8 cellular contexts compared by ENCODE assay signal in genomic region chr17:77728022-77728671, GRCh38.
A peak's percentile ranks its signal among the peaks of the same experiment; 100 is the strongest.
DNase-seq lines count a peak whose midpoint lies in the region; ATAC-seq, FAIRE-seq and TF ChIP-seq lines count a peak whose summit lies in the region.

No MANE protein-coding gene starts in this region.

- TF ChIP-seq CTCF in bronchial epithelial cell (IDR thresholded peaks at IDR 0.05; ENCODE audit: insufficient read depth, low read length, severe bottlenecking), result no peak
- no peak for TF ChIP-seq CTCF in CD14-positive monocyte (IDR thresholded peaks at IDR 0.05)

- no peaks in the 10 kb centered on the region for H3K36me3 Mint-ChIP-seq in stimulated activated memory B cell treated with anti-CD40 and anti-IgM and Interleukin-4, amounts not matched to agents 10 μg/mL and 1 μg/mL and 100 μg/mL, for 72 hours
- H3K36me3 Mint-ChIP-seq in CD14-positive monocyte, result no peaks in the 10 kb centered on the region

- H3K27ac Mint-ChIP-seq in stimulated activated memory B cell treated with anti-CD40 and anti-IgM and Interleukin-4, amounts not matched to agents 10 μg/mL and 1 μg/mL and 100 μg/mL, for 72 hours, result no peak overlapping the region
- H3K27ac Mint-ChIP-seq in CD14-positive monocyte, result no peak overlapping the region

- H3K4me3 ChIP-seq in bronchial epithelial cell (ENCODE audit: low read depth, low read length), result no peak overlapping the region

- no peak for ATAC-seq in stimulated activated memory B cell treated with anti-CD40 and anti-IgM and Interleukin-4, amounts not matched to agents 10 μg/mL and 1 μg/mL and 100 μg/mL, for 72 hours

- H3K4me1 Mint-ChIP-seq in stimulated activated memory B cell treated with anti-CD40 and anti-IgM and Interleukin-4, amounts not matched to agents 10 μg/mL and 1 μg/mL and 100 μg/mL, for 72 hours, result peaks cover 12% of the 10 kb centered on the region
- peaks cover 2% of the 10 kb centered on the region for H3K4me1 Mint-ChIP-seq in CD14-positive monocyte

- peak; percentile 85 for DNase-seq in DMS153 (lab: John Stamatoyannopoulos, UW)
- peak; percentile 89 for DNase-seq in NCI-H187 treated with DMSO at 0.1 percent for 48 hours (lab: John Stamatoyannopoulos, UW)
- peak; percentile 2 for DNase-seq in bronchial epithelial cell (ENCODE audit: low read depth)
- DNase-seq in myocyte (ENCODE audit: low read depth), result peak; percentile 65
- DNase-seq in CD14-positive monocyte (ENCODE audit: low spot score), result no peak
- DNase-seq in NOMO-1 (lab: John Stamatoyannopoulos, UW; ENCODE audit: unreplicated experiment in 2 of 2), result no peak
- DNase-seq in hepatic stellate cell (ENCODE audit: low spot score), result no peak

- H3K36me3 ChIP-seq in bronchial epithelial cell (ENCODE audit: control insufficient read depth, insufficient read depth, low read length), result no peaks in the 10 kb centered on the region

- H3K4me3 Mint-ChIP-seq in stimulated activated memory B cell treated with anti-CD40 and anti-IgM and Interleukin-4, amounts not matched to agents 10 μg/mL and 1 μg/mL and 100 μg/mL, for 72 hours, result no peak overlapping the region
- no peak overlapping the region for H3K4me3 Mint-ChIP-seq in CD14-positive monocyte

- peaks cover 66% of the 10 kb centered on the region for H3K27me3 Mint-ChIP-seq in stimulated activated memory B cell treated with anti-CD40 and anti-IgM and Interleukin-4, amounts not matched to agents 10 μg/mL and 1 μg/mL and 100 μg/mL, for 72 hours
- peaks cover 1 to 13% (median 8%) of the 10 kb centered on the region in 3 donors for H3K27me3 Mint-ChIP-seq in CD14-positive monocyte (ENCODE audit: low read depth in 3 of 3)

- intact Hi-C loops in CD14-positive monocyte (cut with micrococcal nuclease), result no loop called here

- FAIRE-seq in bronchial epithelial cell (lab: Jason Lieb, UNC), result no peak

- H3K27me3 ChIP-seq in bronchial epithelial cell (ENCODE audit: control insufficient read depth, insufficient read depth, low read length), result no peaks in the 10 kb centered on the region

- H3K9me3 Mint-ChIP-seq in stimulated activated memory B cell treated with anti-CD40 and anti-IgM and Interleukin-4, amounts not matched to agents 10 μg/mL and 1 μg/mL and 100 μg/mL, for 72 hours, result peaks cover 8% of the 10 kb centered on the region
- H3K9me3 Mint-ChIP-seq in CD14-positive monocyte, result peaks cover 5 to 17% (median 11%) of the 10 kb centered on the region in 7 donors

Comparison
In these comparisons a context has a peak if more than half of its experiments do, and no peak if none do; other contexts are left out.
1. DNase-seq: peak in DMS153 (single experiment), NCI-H187 treated with DMSO at 0.1 percent for 48 hours (single experiment), bronchial epithelial cell (single experiment) and myocyte (single experiment); none in CD14-positive monocyte (single experiment), NOMO-1 (0 of 2) and hepatic stellate cell (single experiment).